In genomic region chr12:112164326-112164660, GRCh38 we compare ENCODE assay signal across 1 cellular context.
TF ChIP-seq lines count a peak whose summit lies in the region.

No MANE protein-coding gene starts in this region.

TF ChIP-seq in WTC11, 78 proteins besides CTCF, POLR2A, EP300 and RAD21 (continued from another document):
- no peak for TF ChIP-seq ZNF281 (CRISPR knock-in tag; IDR thresholded peaks at IDR 0.05)
